ENCODE assay signal across 8 cellular contexts in genomic region chr13:64928704-64929499, GRCh38.
A peak's percentile ranks its signal among the peaks of the same experiment; 100 is the strongest.
DNase-seq lines count a peak whose midpoint lies in the region; ATAC-seq and TF ChIP-seq lines count a peak whose summit lies in the region.

No MANE protein-coding gene starts in this region.

- H3K36me3 ChIP-seq in Panc1 (ENCODE audit: control insufficient read depth, insufficient read depth, low read length) (no peaks in the 10 kb centered on the region), kidney epithelial cell (ENCODE audit: control insufficient read depth, insufficient read depth, low read length) (no peaks in the 10 kb centered on the region), body of pancreas (replicated peaks in 1 of 2; ENCODE audit: insufficient read depth in 1 of 2, low read depth in 2 of 2) (no peaks in the 10 kb centered on the region)

- CTCF ChIA-PET in Panc1 (lab: Charles Lee) = no interaction called here

- in situ Hi-C loops in Panc1 (cut with HindIII; ENCODE audit: low pct_unique_long_range_greater_than_20kb, low sequenced_read_pairs) = no loop called here

- no TSS peak for BruUV-seq in Panc1 (replicated peaks; lab: Mats Ljungman, UMichigan)

- no peak overlapping the region for H3K4me3 ChIP-seq in Panc1 (ENCODE audit: low read depth in 2 of 2, low read length in 2 of 2)
- no peak overlapping the region for H3K4me3 ChIP-seq in kidney epithelial cell (ENCODE audit: low read depth, low read length)
- H3K4me3 ChIP-seq in body of pancreas = no peak overlapping the region

- DNase-seq in Panc1 (ENCODE audit: low read depth, low spot score) (peak; percentile 15), kidney epithelial cell (ENCODE audit: low read depth) (peak; percentile 82), NCI-H2171 (lab: John Stamatoyannopoulos, UW) (no peak), middle frontal gyrus (ENCODE audit: extremely low spot score, low spot score) (no peak), body of pancreas (no peak), NCI-H446 treated with DMSO at 0.1 percent for 48 hours (lab: John Stamatoyannopoulos, UW) (no peak)

- TF ChIP-seq POLR2A in GM18505 (IDR thresholded peaks at IDR 0.05; ENCODE audit: borderline replicate concordance, extremely low read depth, insufficient read depth, insufficient read length) (no peak), body of pancreas (IDR thresholded peaks at IDR 0.05) (no peak)

- ATAC-seq in GM18505 (IDR thresholded peaks at IDR 0.05; ENCODE audit: unreplicated experiment) = peak; percentile 74
- peak; percentile 80 for ATAC-seq in HG02678 (IDR thresholded peaks at IDR 0.05; ENCODE audit: unreplicated experiment)
- peak; percentile 85 for ATAC-seq in Panc1
- no peak for ATAC-seq in body of pancreas

- H3K9me3 ChIP-seq in Panc1 (ENCODE audit: control insufficient read depth, insufficient read depth, low read depth, low read length) (no peaks in the 10 kb centered on the region), body of pancreas (no peaks in the 10 kb centered on the region)

- no peak for TF ChIP-seq CTCF in Panc1 (IDR thresholded peaks at IDR 0.05)
- no peak for TF ChIP-seq CTCF in kidney epithelial cell (IDR thresholded peaks at IDR 0.05; ENCODE audit: insufficient read depth, low read length, poor library complexity, severe bottlenecking)
- TF ChIP-seq CTCF in body of pancreas (IDR thresholded peaks at IDR 0.05) = no peak

- H3K4me1 ChIP-seq in Panc1 (ENCODE audit: control insufficient read depth, insufficient read depth, low read length) (no peaks in the 10 kb centered on the region; the same call in 1 of the 2 replicates), body of pancreas (no peaks in the 10 kb centered on the region)

- peak overlapping the region; percentile 51; the same call in 1 of the 2 replicates for H3K27ac ChIP-seq in Panc1 (ENCODE audit: low read length)
- no peak overlapping the region for H3K27ac ChIP-seq in body of pancreas

- intact Hi-C loops in Panc1 (cut with micrococcal nuclease; ENCODE audit: unreplicated experiment) = no loop called here
- intact Hi-C loops in body of pancreas (cut with DNase I) = no loop called here

- POLR2A ChIA-PET in Panc1 (lab: Charles Lee) = no interaction called here

- WGBS in body of pancreas, 2 donors = 54 to 61% methylated on average over 3 of the region's 3 CpGs

- H3K27me3 ChIP-seq in Panc1 (ENCODE audit: control insufficient read depth, insufficient read depth, low read length) (no peaks in the 10 kb centered on the region), kidney epithelial cell (ENCODE audit: control insufficient read depth, insufficient read depth, low read length) (no peaks in the 10 kb centered on the region), body of pancreas (no peaks in the 10 kb centered on the region)

Comparison
In these comparisons a context has a peak if more than half of its experiments do, and no peak if none do; other contexts are left out.
1. DNase-seq: peak in Panc1 (single experiment) and kidney epithelial cell (single experiment); none in NCI-H2171 (single experiment), middle frontal gyrus (single experiment), body of pancreas (0 of 4) and NCI-H446 treated with DMSO at 0.1 percent for 48 hours (single experiment).